Comparison of ENCODE assay signal across 1 cellular context in the genomic region with DNA sequence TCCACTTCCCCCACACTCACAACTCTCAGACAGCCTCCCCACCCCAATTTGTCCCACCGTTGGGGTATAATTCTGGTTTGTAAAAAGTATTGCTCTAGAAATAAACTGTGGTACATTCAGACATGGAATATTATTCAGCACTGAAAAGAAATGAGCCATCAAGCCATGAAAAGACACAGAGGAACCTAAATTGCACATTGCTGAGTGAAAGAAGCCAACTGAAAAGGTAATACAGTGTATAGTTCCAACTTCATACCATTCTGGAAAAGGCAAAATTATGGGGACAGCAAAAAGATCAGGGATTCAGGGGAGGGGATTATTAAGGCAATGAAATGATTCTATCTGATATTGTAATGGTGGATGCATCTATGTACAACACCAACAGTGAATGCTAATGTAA.
TF ChIP-seq lines count a peak whose summit lies in the region.

No MANE protein-coding gene starts in this region.

TF ChIP-seq in endothelial cell of umbilical vein, 7 proteins besides CTCF, POLR2A, EP300 and RAD21:
- no peak for TF ChIP-seq MYC (IDR thresholded peaks at IDR 0.05; ENCODE audit: low read depth, low read length)
- no peak for TF ChIP-seq FOS (IDR thresholded peaks at IDR 0.05; ENCODE audit: borderline replicate concordance, insufficient read depth, low read length)
- TF ChIP-seq JUN (IDR thresholded peaks at IDR 0.05; ENCODE audit: borderline replicate concordance, insufficient read depth, insufficient read length, low read depth): no peak
- TF ChIP-seq EZH2 (IDR thresholded peaks at IDR 0.05; ENCODE audit: borderline replicate concordance, low read depth, low read length, severe bottlenecking): no peak
- TF ChIP-seq POLR2AphosphoS5 (IDR thresholded peaks at IDR 0.05; ENCODE audit: insufficient read depth, low read depth, low read length): no peak
- TF ChIP-seq GATA2 (IDR thresholded peaks at IDR 0.05; ENCODE audit: insufficient read depth, insufficient read length, low read depth, low read length): no peak
- TF ChIP-seq, protein P1, sequence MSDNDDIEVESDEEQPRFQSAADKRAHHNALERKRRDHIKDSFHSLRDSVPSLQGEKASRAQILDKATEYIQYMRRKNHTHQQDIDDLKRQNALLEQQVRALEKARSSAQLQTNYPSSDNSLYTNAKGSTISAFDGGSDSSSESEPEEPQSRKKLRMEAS (IDR thresholded peaks at IDR 0.05; ENCODE audit: insufficient read depth, insufficient read length): no peak
